Comparison of ENCODE assay signal across 27 cellular contexts in the genomic region with DNA sequence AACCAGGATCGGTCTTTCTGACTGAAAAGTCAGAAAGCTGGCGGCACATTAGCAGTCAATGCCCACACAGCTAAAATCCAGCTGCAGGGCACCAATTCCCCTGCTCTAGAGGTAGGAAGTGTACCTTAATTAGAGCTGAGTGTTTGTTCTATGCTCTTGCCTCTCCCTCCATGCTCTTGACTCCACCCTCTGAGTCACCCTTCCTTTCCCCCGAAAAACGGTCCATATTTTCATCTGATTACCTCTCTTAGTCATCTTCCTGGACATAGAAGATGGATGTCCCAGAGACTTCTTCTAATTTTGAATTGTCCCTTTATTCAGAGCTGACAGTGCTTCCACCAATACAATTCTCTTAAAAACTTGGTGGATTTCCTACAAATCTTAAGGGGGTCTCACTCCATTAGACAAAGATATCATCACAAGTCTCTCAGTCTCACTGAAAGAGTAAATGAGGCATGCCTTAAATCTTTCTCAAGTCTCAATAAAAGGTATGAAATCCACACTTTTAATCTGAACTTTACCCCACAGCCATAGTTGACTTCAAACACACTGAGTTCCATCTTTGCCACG. TPM values are rescaled to one million over a fixed set of nuclear protein-coding genes. Genes with fewer than 3 reads are reported as not detected.
DNase-seq lines count a peak whose midpoint lies in the region; ATAC-seq and TF ChIP-seq lines count a peak whose summit lies in the region.
"Had no signal": no experiment of that assay in that cellular context is flagged by ENCODE, and none has a peak within 500 bp of the region (broad histone marks: within the 10 kb centered on the region; RNA-seq: fewer than 3 reads in every experiment).

No MANE protein-coding gene starts in this region.

- TF ChIP-seq CTCF in PC-3 (conservative IDR thresholded peaks at IDR 0.05; ENCODE audit: low read depth, low read length): no peak

- H3K4me1 Mint-ChIP-seq in activated naive CD4-positive, alpha-beta T cell treated with anti-CD3 and anti-CD28 coated beads, Interleukin-2, amount 50 U/mL, for 24 hours: peaks cover 9% of the 10 kb centered on the region
- H3K4me1 Mint-ChIP-seq in T-cell: peaks cover 0 to 5% (median 2%) of the 10 kb centered on the region in 3 donors
- H3K4me1 Mint-ChIP-seq: CD8-positive, alpha-beta memory T cell had no signal

- CTCF ChIA-PET in PC-3 (lab: Charles Lee) (no interaction called here), T-cell (lab: Charles Lee) (no interaction called here)

- H3K9ac ChIP-seq in PC-3 (ENCODE audit: low read length): no peak overlapping the region

- no peak overlapping the region for H2AFZ ChIP-seq in PC-3 (ENCODE audit: low read length)
- H2AFZ ChIP-seq: PC-9 had no signal

- H3K4me1 ChIP-seq in PC-3 (ENCODE audit: insufficient read depth, low read length): no peaks in the 10 kb centered on the region
- H3K4me1 ChIP-seq: BE2C, SJCRH30 had no signal

- H3F3A ChIP-seq in PC-3 (ENCODE audit: low read length, unreplicated experiment): no peaks in the 10 kb centered on the region

- intact Hi-C loops in PC-3 (cut with micrococcal nuclease) (no loop called here), posterior vena cava (cut with DNase I) (no loop called here)

- H3K4me2 ChIP-seq in PC-3 (ENCODE audit: low read length): no peak overlapping the region
- H3K4me2 ChIP-seq: PC-9 had no signal

- no TSS peak for BruUV-seq in PC-3 (replicated peaks; lab: Mats Ljungman, UMichigan)

- H3K79me2 ChIP-seq in PC-3 (ENCODE audit: low read length): no peaks in the 10 kb centered on the region

- H3K27ac Mint-ChIP-seq in activated naive CD4-positive, alpha-beta T cell treated with anti-CD3 and anti-CD28 coated beads, Interleukin-2, amount 50 U/mL, for 24 hours: peak overlapping the region; percentile 73
- H3K27ac Mint-ChIP-seq in T-cell: no peak overlapping the region
- H3K27ac Mint-ChIP-seq: CD14-positive monocyte; CD8-positive, alpha-beta memory T cell had no signal

- no peaks in the 10 kb centered on the region for H3K36me3 ChIP-seq in PC-3 (ENCODE audit: low read depth, low read length)
- H3K36me3 ChIP-seq: BE2C, SJCRH30 had no signal

- ATAC-seq in PC-3 (no peak), T-cell (replicated peaks in 1 of 4) (no peak)
- ATAC-seq: Right ventricle myocardium inferior, SK-N-SH treated with all-trans-retinoic acid at 6 μM for 48 hours had no signal

- no peak overlapping the region for H3K4me3 ChIP-seq in PC-3 (ENCODE audit: low read length)
- H3K4me3 ChIP-seq: PC-9, SJCRH30 had no signal

- no peak overlapping the region for H3K27ac ChIP-seq in PC-3 (ENCODE audit: low read length)
- H3K27ac ChIP-seq: PC-9, SJCRH30 had no signal

- H4K20me1 ChIP-seq in PC-3 (ENCODE audit: low read length): no peaks in the 10 kb centered on the region

- POLR2A ChIA-PET in PC-3 (lab: Charles Lee; ENCODE audit: unreplicated experiment) (no interaction called here), T-cell (lab: Charles Lee) (no interaction called here)

- no peaks in the 10 kb centered on the region for H3K27me3 Mint-ChIP-seq in activated naive CD4-positive, alpha-beta T cell treated with anti-CD3 and anti-CD28 coated beads, Interleukin-2, amount 50 U/mL, for 24 hours
- H3K27me3 Mint-ChIP-seq in T-cell: peaks cover 7 to 20% of the 10 kb centered on the region in 2 donors

- H3K9me3 ChIP-seq in PC-3 (ENCODE audit: low read length): no peaks in the 10 kb centered on the region

- no peak overlapping the region for H3K4me3 Mint-ChIP-seq in activated naive CD4-positive, alpha-beta T cell treated with anti-CD3 and anti-CD28 coated beads, Interleukin-2, amount 50 U/mL, for 24 hours
- no peak overlapping the region for H3K4me3 Mint-ChIP-seq in T-cell
- H3K4me3 Mint-ChIP-seq: CD8-positive, alpha-beta memory T cell had no signal

- DNase-seq in activated naive CD4-positive, alpha-beta T cell (lab: John Stamatoyannopoulos, UW): no peak
- peak; percentile 5 for DNase-seq in HT1080 (ENCODE audit: low read depth)
- DNase-seq in PC-3: peak; percentile 31
- peak; percentile 9 for DNase-seq in ureter (ENCODE audit: low spot score)
- DNase-seq in posterior vena cava (ENCODE audit: low spot score): no peak
- no peak for DNase-seq in T-cell
- DNase-seq: ACHN, BE2C, DMS 273 treated with DMSO at 0.1 percent for 48 hours, DMS79 treated with DMSO at 0.1 percent for 48 hours, H7, KG1, MM.1S, NCI-H1105, NCI-H146, NCI-H1930, NCI-H2107, NCI-H446, NCI-H524 treated with DMSO at 0.1 percent for 48 hours, NCI-H774, PC-9, SJCRH30 had no signal

- peaks cover 16% of the 10 kb centered on the region for H3K9me3 Mint-ChIP-seq in activated naive CD4-positive, alpha-beta T cell treated with anti-CD3 and anti-CD28 coated beads, Interleukin-2, amount 50 U/mL, for 24 hours
- peaks cover 8 to 24% (median 17%) of the 10 kb centered on the region in 3 donors for H3K9me3 Mint-ChIP-seq in T-cell

- no peaks in the 10 kb centered on the region for H3K9me2 ChIP-seq in PC-3 (replicated peaks; ENCODE audit: low read length)

- peaks cover 7% of the 10 kb centered on the region for H3K36me3 Mint-ChIP-seq in activated naive CD4-positive, alpha-beta T cell treated with anti-CD3 and anti-CD28 coated beads, Interleukin-2, amount 50 U/mL, for 24 hours
- H3K36me3 Mint-ChIP-seq in T-cell: peaks cover 4% of the 10 kb centered on the region
- H3K36me3 Mint-ChIP-seq: CD14-positive monocyte had no signal

- peaks cover 13% of the 10 kb centered on the region; the same call in 1 of the 2 replicates for H3K27me3 ChIP-seq in PC-3 (ENCODE audit: low read length)
- H3K27me3 ChIP-seq: BE2C, SJCRH30 had no signal

RNA-seq across cellular contexts. Expression of a gene that starts 44.1 kb away (rescaled TPM):
- 32.6 and 46.8 TPM in 2 replicates for total RNA-seq in HT1080 (2014; rRNA removed; shearing (Covaris generic))
- polyA plus RNA-seq in HT1080 (2015; cell fraction: cytosol; rRNA removed): 31.0 and 36.3 TPM in 2 replicates
- polyA plus RNA-seq in HT1080 (2015; cell fraction: nucleus; rRNA removed): 49.5 and 52.0 TPM in 2 replicates
- total RNA-seq in PC-3 (2014; rRNA removed): 54.2 and 66.6 TPM in 2 replicates
- total RNA-seq in ureter: 23.0 TPM
- 1 to 10 TPM; 4.5 to 6.5 TPM for total RNA-seq in posterior vena cava
- 10 to 100 TPM; 10.4 to 19.2 (median 16.4) TPM for total RNA-seq in T-cell

RNA-seq across cellular contexts. Expression of a gene that starts 57.2 kb away (rescaled TPM):
- not detected in 2 replicates for total RNA-seq in HT1080 (2014; rRNA removed; shearing (Covaris generic))
- polyA plus RNA-seq in HT1080 (2015; cell fraction: cytosol; rRNA removed): 0.16 TPM in 1 of 2 replicates, not detected in the other
- polyA plus RNA-seq in HT1080 (2015; cell fraction: nucleus; rRNA removed): not detected in 2 replicates
- total RNA-seq in PC-3 (2014; rRNA removed): 2.4 and 3.0 TPM in 2 replicates
- total RNA-seq in ureter: 7.1 TPM
- total RNA-seq in posterior vena cava: 1 to 10 TPM; 2.6 to 7.4 TPM
- 1 to 10 TPM; 1.5 to 4.2 (median 2.8) TPM for total RNA-seq in T-cell
- total RNA-seq: PC-9, SJCRH30 had no signal

Comparison
In these comparisons a context has a peak if more than half of its experiments do, and no peak if none do; other contexts are left out.
1. DNase-seq: peak in HT1080 (single experiment), PC-3 (single experiment) and ureter (single experiment); none in activated naive CD4-positive, alpha-beta T cell (0 of 4), posterior vena cava (single experiment) and T-cell (0 of 34).